Comparison of ENCODE assay signal across 9 cellular contexts in the genomic region with DNA sequence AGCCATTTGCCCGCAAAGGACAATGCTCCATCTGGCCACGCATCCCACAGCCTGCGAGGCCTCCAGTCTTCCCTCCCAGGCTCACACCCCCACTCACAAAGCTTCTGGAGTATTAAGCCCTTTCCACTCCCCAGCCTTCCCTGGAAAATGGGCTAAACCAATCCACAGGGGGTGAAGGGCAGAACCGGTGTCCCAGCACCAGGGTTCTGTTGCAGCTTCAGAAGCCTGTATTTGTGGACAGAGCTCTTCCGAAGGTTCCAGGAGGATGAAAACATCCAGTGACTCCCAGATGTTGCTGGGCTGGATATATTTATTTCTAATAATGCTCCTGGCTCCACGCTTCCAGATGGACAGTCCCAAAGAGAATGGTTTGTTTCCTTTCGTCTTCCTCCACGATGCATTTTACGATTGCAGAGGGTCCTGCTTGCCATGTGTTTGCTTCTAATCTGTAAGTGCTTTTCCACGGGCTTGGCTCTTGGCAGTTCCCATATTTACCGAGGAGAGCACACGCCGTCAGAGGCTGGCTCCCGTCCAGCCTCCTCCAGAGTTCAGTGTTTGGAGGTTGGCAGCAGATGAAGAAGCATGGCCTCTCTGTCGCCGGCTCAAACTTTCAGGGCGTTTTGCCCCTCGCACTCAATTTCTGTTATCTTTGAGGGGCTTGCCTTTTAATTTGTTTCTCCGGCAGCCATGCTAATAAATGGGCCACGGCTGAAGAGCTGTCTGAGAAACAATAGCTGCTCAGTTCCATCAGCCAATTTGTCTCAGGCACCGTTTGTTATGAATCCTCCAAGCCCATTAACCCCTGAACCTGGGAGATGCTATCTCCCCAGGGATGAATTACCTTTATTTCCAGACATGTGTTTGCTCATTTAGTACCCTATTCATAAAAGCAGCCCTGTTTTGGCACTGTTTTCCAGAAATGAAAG.
A peak's percentile ranks its signal among the peaks of the same experiment; 100 is the strongest.
DNase-seq lines count a peak whose midpoint lies in the region; ATAC-seq, FAIRE-seq and TF ChIP-seq lines count a peak whose summit lies in the region.
"Had no signal": no experiment of that assay in that cellular context is flagged by ENCODE, and none has a peak within 500 bp of the region (broad histone marks: within the 10 kb centered on the region; RNA-seq: fewer than 3 reads in every experiment).

No MANE protein-coding gene starts in this region.

- H3K79me2 ChIP-seq in mammary epithelial cell (ENCODE audit: insufficient read depth, low read length): no peaks in the 10 kb centered on the region

- DNase-seq in AG08396 (ENCODE audit: low spot score): peak; percentile 53
- DNase-seq in NCI-H2029 (lab: John Stamatoyannopoulos, UW): peak; percentile 77
- peak; percentile 2 for DNase-seq in mammary epithelial cell
- DNase-seq in lower lobe of right lung: peak; percentile 75
- peak; percentile 60 for DNase-seq in urothelium cell line (ENCODE audit: low spot score)
- no peak for DNase-seq in activated naive CD8-positive, alpha-beta T cell treated with anti-CD3 and anti-CD28 coated beads for 36 hours
- no peak for DNase-seq in HuH-7.5 (ENCODE audit: low spot score)
- no peak for DNase-seq in GM19240 (ENCODE audit: insufficient read length, low spot score)

- no TSS peak for BruUV-seq in mammary epithelial cell (replicated peaks; lab: Mats Ljungman, UMichigan)

- H3K4me3 ChIP-seq in mammary epithelial cell (replicated peaks in 1 of 3; ENCODE audit: insufficient read depth in 1 of 3, low read depth in 2 of 3, low read length in 3 of 3): peak overlapping the region; percentile 6 to 13 (median 6)
- H3K4me3 ChIP-seq in lower lobe of right lung: peak overlapping the region; percentile 28

- FAIRE-seq in urothelium cell line (lab: Jason Lieb, UNC): peak; percentile 30
- FAIRE-seq: TTC549 had no signal

- H3K4me1 Mint-ChIP-seq in activated naive CD8-positive, alpha-beta T cell treated with anti-CD3 and anti-CD28 coated beads for 36 hours: peaks cover under 1% of the 10 kb centered on the region

- WGBS in mammary epithelial cell (ENCODE audit: low coverage, missing lambda C conversion rate): 22% methylated on average over 17 of the region's 21 CpGs

- intact Hi-C loops in mammary epithelial cell (cut with micrococcal nuclease): no loop called here
- intact Hi-C loops in lower lobe of right lung (cut with DNase I): no loop called here

- H3K9me3 ChIP-seq in mammary epithelial cell (replicated peaks; ENCODE audit: insufficient read depth, low read length) (peaks cover 4% of the 10 kb centered on the region), lower lobe of right lung (no peaks in the 10 kb centered on the region)

- no peak overlapping the region for H3K27ac Mint-ChIP-seq in activated naive CD8-positive, alpha-beta T cell treated with anti-CD3 and anti-CD28 coated beads for 36 hours

- in situ Hi-C loops in mammary epithelial cell (cut with MboI; ENCODE audit: low sequenced_read_pairs in 2 of 2): no loop called here

- no peak overlapping the region for H3K4me3 Mint-ChIP-seq in activated naive CD8-positive, alpha-beta T cell treated with anti-CD3 and anti-CD28 coated beads for 36 hours

- CTCF ChIA-PET in mammary epithelial cell (lab: Charles Lee; ENCODE audit: low non-redundant PET): no interaction called here

- H3K27me3 ChIP-seq in mammary epithelial cell (ENCODE audit: insufficient read depth, low read length) (no peaks in the 10 kb centered on the region), lower lobe of right lung (ENCODE audit: low read depth) (no peaks in the 10 kb centered on the region)

- TF ChIP-seq CTCF in mammary epithelial cell (conservative IDR thresholded peaks at IDR 0.05 in 1 of 2, IDR thresholded peaks at IDR 0.05 in 1 of 2; ENCODE audit: extremely low read depth in 1 of 2, insufficient read depth in 1 of 2, low read depth in 1 of 2, low read length in 2 of 2) (no peak), lower lobe of right lung (IDR thresholded peaks at IDR 0.05) (no peak)

- H4K20me1 ChIP-seq in mammary epithelial cell (ENCODE audit: insufficient read depth, low read length): no peaks in the 10 kb centered on the region

- peaks cover 7% of the 10 kb centered on the region for H3K27me3 Mint-ChIP-seq in activated naive CD8-positive, alpha-beta T cell treated with anti-CD3 and anti-CD28 coated beads for 36 hours

- peak overlapping the region; percentile 77 for H2AFZ ChIP-seq in mammary epithelial cell (ENCODE audit: low read depth, low read length)

- peak; percentile 81 to 92 for ATAC-seq in lower lobe of right lung

- dilution Hi-C loops in mammary epithelial cell (cut with HindIII; ENCODE audit: low sequenced_read_pairs): no loop called here

- H3K4me1 ChIP-seq in mammary epithelial cell (ENCODE audit: insufficient read depth, low read length): no peaks in the 10 kb centered on the region
- H3K4me1 ChIP-seq in lower lobe of right lung: peaks cover 17% of the 10 kb centered on the region

- H3K9ac ChIP-seq in mammary epithelial cell (ENCODE audit: insufficient read depth, low read length): no peak overlapping the region

- H3K9me3 Mint-ChIP-seq in activated naive CD8-positive, alpha-beta T cell treated with anti-CD3 and anti-CD28 coated beads for 36 hours: peaks cover 6% of the 10 kb centered on the region

- H3K27ac ChIP-seq in mammary epithelial cell (ENCODE audit: insufficient read depth, low read depth, low read length) (no peak overlapping the region), lower lobe of right lung (peak overlapping the region; percentile 22)

- no peaks in the 10 kb centered on the region for H3K36me3 ChIP-seq in mammary epithelial cell (ENCODE audit: insufficient read depth, low read length)
- no peaks in the 10 kb centered on the region for H3K36me3 ChIP-seq in lower lobe of right lung

- no peaks in the 10 kb centered on the region for H3K36me3 Mint-ChIP-seq in activated naive CD8-positive, alpha-beta T cell treated with anti-CD3 and anti-CD28 coated beads for 36 hours

- peak overlapping the region; percentile 49 for H3K4me2 ChIP-seq in mammary epithelial cell (ENCODE audit: insufficient read depth, low read depth, low read length)

Comparison
In these comparisons a context has a peak if more than half of its experiments do, and no peak if none do; other contexts are left out.
1. DNase-seq: peak in AG08396 (single experiment), NCI-H2029 (single experiment), mammary epithelial cell (single experiment), lower lobe of right lung (single experiment) and urothelium cell line (single experiment); none in activated naive CD8-positive, alpha-beta T cell treated with anti-CD3 and anti-CD28 coated beads for 36 hours (single experiment), HuH-7.5 (single experiment) and GM19240 (single experiment).